ENCODE assay signal across 1 cellular context in genomic region chr18:54873884-54874255, GRCh38.
TF ChIP-seq lines count a peak whose summit lies in the region.

No MANE protein-coding gene starts in this region.

TF ChIP-seq in K562, 482 proteins besides CTCF, POLR2A, EP300 and RAD21:
- TF ChIP-seq ZNF232 (CRISPR knock-in tag; IDR thresholded peaks at IDR 0.05) (no peak), RERE (CRISPR knock-in tag; IDR thresholded peaks at IDR 0.05; ENCODE audit: borderline replicate concordance) (no peak), CCAR2 (IDR thresholded peaks at IDR 0.05; ENCODE audit: low read depth, low read length) (no peak), BRF2 (IDR thresholded peaks at IDR 0.05; ENCODE audit: borderline replicate concordance, insufficient read depth, insufficient read length) (no peak), CREBBP (IDR thresholded peaks at IDR 0.05; ENCODE audit: low read depth, low read length) (no peak), ZNF551 (CRISPR knock-in tag; IDR thresholded peaks at IDR 0.05) (no peak), ZNF717 (CRISPR knock-in tag; IDR thresholded peaks at IDR 0.05) (no peak), STAT6 (CRISPR knock-in tag; IDR thresholded peaks at IDR 0.05) (no peak), KDM2B (CRISPR knock-in tag; IDR thresholded peaks at IDR 0.05) (no peak), ARNT (IDR thresholded peaks at IDR 0.05) (no peak), GATA2 (CRISPR knock-in tag; IDR thresholded peaks at IDR 0.05) (no peak), ZMIZ1 (IDR thresholded peaks at IDR 0.05; ENCODE audit: low read depth in 2 of 2, low read length in 2 of 2) (no peak), KHSRP (IDR thresholded peaks at IDR 0.05) (no peak), ETV5 (CRISPR knock-in tag; IDR thresholded peaks at IDR 0.05; ENCODE audit: low read depth) (no peak), ZNF121 (CRISPR knock-in tag; conservative IDR thresholded peaks at IDR 0.05) (no peak), ZNF212 (CRISPR knock-in tag; IDR thresholded peaks at IDR 0.05) (no peak), THRAP3 (IDR thresholded peaks at IDR 0.05; ENCODE audit: borderline replicate concordance) (no peak), ZNF253 (CRISPR knock-in tag; conservative IDR thresholded peaks at IDR 0.05) (no peak)
TF ChIP-seq in K562: peak in this region for 0.
